17 cellular contexts compared by ENCODE assay signal in genomic region chr12:98471085-98471484, GRCh38. TPM values are rescaled to one million over a fixed set of nuclear protein-coding genes. Genes with fewer than 3 reads are reported as not detected.
DNase-seq lines count a peak whose midpoint lies in the region; ATAC-seq lines count a peak whose summit lies in the region.
"Had no signal": no experiment of that assay in that cellular context is flagged by ENCODE, and none has a peak within 500 bp of the region (broad histone marks: within the 10 kb centered on the region; RNA-seq: fewer than 3 reads in every experiment).

No MANE protein-coding gene starts in this region.

- H3K4me3 Mint-ChIP-seq in activated naive CD8-positive, alpha-beta T cell treated with anti-CD3 and anti-CD28 coated beads, Interleukin-2, amount 50 U/mL, for 24 hours = no peak overlapping the region
- H3K4me3 Mint-ChIP-seq: activated T-cell treated with anti-CD3 and anti-CD28 coated beads, Interleukin-2, amount 50 U/mL, for 24 hours had no signal

- H3K36me3 Mint-ChIP-seq in activated naive CD8-positive, alpha-beta T cell treated with anti-CD3 and anti-CD28 coated beads, Interleukin-2, amount 50 U/mL, for 24 hours (ENCODE audit: low read depth) = no peaks in the 10 kb centered on the region
- H3K36me3 Mint-ChIP-seq: activated naive CD4-positive, alpha-beta T cell treated with anti-CD3 and anti-CD28 coated beads, Interleukin-2, amount 50 U/mL, for 72 hours had no signal

- DNase-seq in islet precursor cell = peak; percentile 55
- no peak for DNase-seq in COLO668 (lab: John Stamatoyannopoulos, UW; ENCODE audit: unreplicated experiment)
- no peak for DNase-seq in activated naive CD8-positive, alpha-beta T cell treated with anti-CD3 and anti-CD28 coated beads, Interleukin-2, amount 50 U/mL, for 24 hours
- DNase-seq in stimulated activated CD4-positive, alpha-beta T cell treated with anti-CD3 and anti-CD28 coated beads, Interleukin-1b, Interleukin-23, amount 100 ng/mL, for 48 hours = no peak
- DNase-seq in SK-N-DZ (ENCODE audit: low spot score) = no peak
- DNase-seq: activated CD4-positive, alpha-beta T cell treated with anti-CD3 and anti-CD28 coated beads, Interleukin-2, amount 50 U/mL, for 1 hour; activated T-cell treated with anti-CD3 and anti-CD28 coated beads, Interleukin-2, amount 50 U/mL, for 24 hours; AML-193; brain microvascular endothelial cell; dermis blood vessel endothelial cell; erythroblast; NCI-H446; RPMI8226 had no signal

- H3K9me3 Mint-ChIP-seq in activated naive CD8-positive, alpha-beta T cell treated with anti-CD3 and anti-CD28 coated beads, Interleukin-2, amount 50 U/mL, for 24 hours = no peaks in the 10 kb centered on the region
- H3K9me3 Mint-ChIP-seq: activated naive CD4-positive, alpha-beta T cell treated with anti-CD3 and anti-CD28 coated beads, Interleukin-2, amount 50 U/mL, for 72 hours; activated T-cell treated with anti-CD3 and anti-CD28 coated beads, Interleukin-2, amount 50 U/mL, for 24 hours had no signal

- peak; percentile 28 for ATAC-seq in GM18511 (IDR thresholded peaks at IDR 0.05; ENCODE audit: unreplicated experiment)
- ATAC-seq in GM19463 (IDR thresholded peaks at IDR 0.05; ENCODE audit: unreplicated experiment) = peak; percentile 35
- peak; percentile 25 for ATAC-seq in HG03039 (IDR thresholded peaks at IDR 0.05; ENCODE audit: unreplicated experiment)
- no peak for ATAC-seq in activated naive CD8-positive, alpha-beta T cell treated with anti-CD3 and anti-CD28 coated beads, Interleukin-2, amount 50 U/mL, for 24 hours
- ATAC-seq: activated naive CD4-positive, alpha-beta T cell treated with anti-CD3 and anti-CD28 coated beads, Interleukin-2, amount 50 U/mL, for 72 hours had no signal

- H3K27ac Mint-ChIP-seq in activated naive CD8-positive, alpha-beta T cell treated with anti-CD3 and anti-CD28 coated beads, Interleukin-2, amount 50 U/mL, for 24 hours = no peak overlapping the region
- H3K27ac Mint-ChIP-seq: activated naive CD4-positive, alpha-beta T cell treated with anti-CD3 and anti-CD28 coated beads, Interleukin-2, amount 50 U/mL, for 72 hours; activated T-cell treated with anti-CD3 and anti-CD28 coated beads, Interleukin-2, amount 50 U/mL, for 24 hours had no signal

- H3K27me3 Mint-ChIP-seq in activated naive CD8-positive, alpha-beta T cell treated with anti-CD3 and anti-CD28 coated beads, Interleukin-2, amount 50 U/mL, for 24 hours = no peaks in the 10 kb centered on the region
- H3K27me3 Mint-ChIP-seq: activated T-cell treated with anti-CD3 and anti-CD28 coated beads, Interleukin-2, amount 50 U/mL, for 24 hours had no signal

- H3K4me1 Mint-ChIP-seq in activated naive CD8-positive, alpha-beta T cell treated with anti-CD3 and anti-CD28 coated beads, Interleukin-2, amount 50 U/mL, for 24 hours = peaks cover 8% of the 10 kb centered on the region

RNA-seq across cellular contexts. Expression of gene TMPO, which starts 44.3 kb away (rescaled TPM):
- 372 and 415 TPM in 2 replicates for polyA plus RNA-seq in SK-N-DZ (2014; cell fraction: cytosol; rRNA removed)
- 248 and 287 TPM in 2 replicates for polyA plus RNA-seq in SK-N-DZ (2014; cell fraction: nucleus; rRNA removed)
